In the genomic region with DNA sequence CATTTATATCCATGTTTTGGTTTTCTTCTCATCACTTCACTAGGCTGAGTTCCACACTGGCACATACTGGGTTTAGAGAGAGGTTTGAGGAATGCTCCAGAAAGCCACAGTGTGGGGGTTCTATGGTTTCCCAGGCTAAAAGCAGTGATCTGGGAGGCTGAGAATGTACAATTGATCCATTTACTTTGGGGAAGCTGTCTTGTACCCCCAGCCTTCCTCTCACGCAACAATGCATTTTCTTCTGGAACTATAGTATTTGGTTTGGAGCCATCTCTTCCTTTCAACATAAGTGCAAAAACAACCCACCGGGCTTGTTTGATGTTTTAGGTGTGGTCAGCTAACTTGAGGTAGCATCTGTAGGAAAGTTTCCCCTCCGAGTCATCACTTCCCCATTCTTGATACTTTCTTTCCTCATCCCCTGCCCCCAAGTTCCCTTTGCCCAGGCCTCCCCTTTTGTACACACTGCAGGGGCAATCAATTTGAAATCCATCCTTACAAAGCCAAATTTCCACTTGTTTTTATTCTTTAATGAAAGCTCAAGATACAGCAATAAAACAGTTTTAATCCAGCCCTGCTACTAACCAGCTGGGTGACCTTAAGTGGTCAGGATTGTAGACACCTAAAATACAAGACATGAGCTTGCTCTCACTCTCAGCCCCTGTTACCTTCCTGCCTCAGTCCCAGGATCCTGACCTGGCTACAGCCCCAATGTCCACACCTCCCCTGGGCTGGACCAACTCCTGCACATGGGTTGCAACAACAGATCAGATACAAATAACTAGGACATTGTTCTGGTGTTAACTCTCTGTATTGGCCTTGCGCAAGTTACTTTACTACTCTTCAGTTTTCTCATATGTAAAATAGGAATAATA, we compare ENCODE assay signal across 1 cellular context.
TF ChIP-seq lines count a peak whose summit lies in the region.

No MANE protein-coding gene starts in this region.

TF ChIP-seq in HCT116, 20 proteins besides CTCF, POLR2A, EP300 and RAD21 (continued from another document):
- TF ChIP-seq, protein P1, sequence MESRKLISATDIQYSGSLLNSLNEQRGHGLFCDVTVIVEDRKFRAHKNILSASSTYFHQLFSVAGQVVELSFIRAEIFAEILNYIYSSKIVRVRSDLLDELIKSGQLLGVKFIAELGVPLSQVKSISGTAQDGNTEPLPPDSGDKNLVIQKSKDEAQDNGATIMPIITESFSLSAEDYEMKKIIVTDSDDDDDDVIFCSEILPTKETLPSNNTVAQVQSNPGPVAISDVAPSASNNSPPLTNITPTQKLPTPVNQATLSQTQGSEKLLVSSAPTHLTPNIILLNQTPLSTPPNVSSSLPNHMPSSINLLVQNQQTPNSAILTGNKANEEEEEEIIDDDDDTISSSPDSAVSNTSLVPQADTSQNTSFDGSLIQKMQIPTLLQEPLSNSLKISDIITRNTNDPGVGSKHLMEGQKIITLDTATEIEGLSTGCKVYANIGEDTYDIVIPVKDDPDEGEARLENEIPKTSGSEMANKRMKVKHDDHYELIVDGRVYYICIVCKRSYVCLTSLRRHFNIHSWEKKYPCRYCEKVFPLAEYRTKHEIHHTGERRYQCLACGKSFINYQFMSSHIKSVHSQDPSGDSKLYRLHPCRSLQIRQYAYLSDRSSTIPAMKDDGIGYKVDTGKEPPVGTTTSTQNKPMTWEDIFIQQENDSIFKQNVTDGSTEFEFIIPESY (IDR thresholded peaks at IDR 0.05; ENCODE audit: extremely low read depth, insufficient replicate concordance, low read length), result no peak
- TF ChIP-seq, protein P2, sequence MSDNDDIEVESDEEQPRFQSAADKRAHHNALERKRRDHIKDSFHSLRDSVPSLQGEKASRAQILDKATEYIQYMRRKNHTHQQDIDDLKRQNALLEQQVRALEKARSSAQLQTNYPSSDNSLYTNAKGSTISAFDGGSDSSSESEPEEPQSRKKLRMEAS (IDR thresholded peaks at IDR 0.05), result no peak
- TF ChIP-seq CEBPB (IDR thresholded peaks at IDR 0.05; ENCODE audit: low read depth) (no peak), SRF (IDR thresholded peaks at IDR 0.05; ENCODE audit: low read depth) (no peak), EZH2 (IDR thresholded peaks at IDR 0.05) (no peak), ELF1 (IDR thresholded peaks at IDR 0.05; ENCODE audit: borderline replicate concordance, low read depth) (no peak), EGR1 (IDR thresholded peaks at IDR 0.05; ENCODE audit: low read depth) (no peak)
- TF ChIP-seq, protein P3, sequence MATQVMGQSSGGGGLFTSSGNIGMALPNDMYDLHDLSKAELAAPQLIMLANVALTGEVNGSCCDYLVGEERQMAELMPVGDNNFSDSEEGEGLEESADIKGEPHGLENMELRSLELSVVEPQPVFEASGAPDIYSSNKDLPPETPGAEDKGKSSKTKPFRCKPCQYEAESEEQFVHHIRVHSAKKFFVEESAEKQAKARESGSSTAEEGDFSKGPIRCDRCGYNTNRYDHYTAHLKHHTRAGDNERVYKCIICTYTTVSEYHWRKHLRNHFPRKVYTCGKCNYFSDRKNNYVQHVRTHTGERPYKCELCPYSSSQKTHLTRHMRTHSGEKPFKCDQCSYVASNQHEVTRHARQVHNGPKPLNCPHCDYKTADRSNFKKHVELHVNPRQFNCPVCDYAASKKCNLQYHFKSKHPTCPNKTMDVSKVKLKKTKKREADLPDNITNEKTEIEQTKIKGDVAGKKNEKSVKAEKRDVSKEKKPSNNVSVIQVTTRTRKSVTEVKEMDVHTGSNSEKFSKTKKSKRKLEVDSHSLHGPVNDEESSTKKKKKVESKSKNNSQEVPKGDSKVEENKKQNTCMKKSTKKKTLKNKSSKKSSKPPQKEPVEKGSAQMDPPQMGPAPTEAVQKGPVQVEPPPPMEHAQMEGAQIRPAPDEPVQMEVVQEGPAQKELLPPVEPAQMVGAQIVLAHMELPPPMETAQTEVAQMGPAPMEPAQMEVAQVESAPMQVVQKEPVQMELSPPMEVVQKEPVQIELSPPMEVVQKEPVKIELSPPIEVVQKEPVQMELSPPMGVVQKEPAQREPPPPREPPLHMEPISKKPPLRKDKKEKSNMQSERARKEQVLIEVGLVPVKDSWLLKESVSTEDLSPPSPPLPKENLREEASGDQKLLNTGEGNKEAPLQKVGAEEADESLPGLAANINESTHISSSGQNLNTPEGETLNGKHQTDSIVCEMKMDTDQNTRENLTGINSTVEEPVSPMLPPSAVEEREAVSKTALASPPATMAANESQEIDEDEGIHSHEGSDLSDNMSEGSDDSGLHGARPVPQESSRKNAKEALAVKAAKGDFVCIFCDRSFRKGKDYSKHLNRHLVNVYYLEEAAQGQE (IDR thresholded peaks at IDR 0.05; ENCODE audit: low read depth), result no peak
